ENCODE assay signal across 8 cellular contexts in the genomic region with DNA sequence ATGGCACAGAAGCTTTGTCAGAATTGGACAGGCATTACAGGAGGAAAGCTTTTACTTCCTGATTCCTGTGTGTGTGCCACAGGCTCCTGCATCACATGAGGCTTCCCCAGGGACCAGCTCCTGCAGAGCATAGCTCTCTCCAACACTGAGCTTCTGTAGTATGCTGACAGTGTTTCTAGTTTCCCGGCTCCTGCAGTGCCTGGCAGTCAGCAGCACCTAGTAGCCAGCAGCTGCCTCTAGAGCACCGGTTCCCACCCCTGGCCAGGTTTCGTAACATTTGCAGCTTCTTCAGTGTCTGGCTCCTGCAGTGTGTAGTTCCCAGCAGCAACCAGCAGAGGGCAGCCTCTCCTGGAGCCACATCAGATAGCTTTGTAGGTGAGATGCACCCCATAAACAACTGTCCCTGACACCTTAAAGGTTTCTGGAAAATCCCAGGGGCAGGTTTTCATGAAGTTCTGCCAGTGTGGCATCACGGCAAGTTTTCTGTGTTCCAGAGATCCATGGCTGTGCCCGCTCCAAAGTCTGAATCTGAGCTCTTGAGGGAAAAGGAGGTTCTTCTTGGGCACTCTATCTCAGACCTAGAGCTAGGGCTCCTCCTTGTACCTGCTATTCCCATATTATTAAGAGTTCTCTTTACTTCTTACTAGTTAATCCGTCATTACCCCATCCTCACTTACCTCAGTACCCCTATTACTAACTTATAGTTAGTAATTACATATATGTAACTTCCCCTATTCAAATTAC.
A peak's percentile ranks its signal among the peaks of the same experiment; 100 is the strongest.
DNase-seq lines count a peak whose midpoint lies in the region; ATAC-seq lines count a peak whose summit lies in the region.

No MANE protein-coding gene starts in this region.

- DNase-seq in AG20443 (ENCODE audit: low spot score) (peak; percentile 85), NCI-H2227 (lab: John Stamatoyannopoulos, UW; ENCODE audit: unreplicated experiment) (peak; percentile 80), cerebellar cortex (ENCODE audit: low spot score) (peak; percentile 88), kidney tubule cell (ENCODE audit: low spot score) (peak; percentile 78)
- peak; percentile 82 for DNase-seq in activated CD4-positive, CD25-positive, alpha-beta regulatory T cell treated with anti-CD3 and anti-CD28 coated beads, Interleukin-2, amount 50 U/mL, for 72 hours
- peak; percentile 68 for DNase-seq in stimulated activated CD4-positive, alpha-beta T cell treated with anti-CD3 and anti-CD28 coated beads, Interleukin-2, amount 100 ng/mL, for 4 hours (ENCODE audit: low read depth)

- ATAC-seq in GM19023 (IDR thresholded peaks at IDR 0.05; ENCODE audit: unreplicated experiment) (peak; percentile 93), HG03139 (IDR thresholded peaks at IDR 0.05; ENCODE audit: unreplicated experiment) (peak; percentile 89)

Comparison
In these comparisons a context has a peak if more than half of its experiments do, and no peak if none do; other contexts are left out.
1. Peak in every context shown above with its lines: DNase-seq and ATAC-seq.